1 cellular context compared by ENCODE assay signal in the genomic region with DNA sequence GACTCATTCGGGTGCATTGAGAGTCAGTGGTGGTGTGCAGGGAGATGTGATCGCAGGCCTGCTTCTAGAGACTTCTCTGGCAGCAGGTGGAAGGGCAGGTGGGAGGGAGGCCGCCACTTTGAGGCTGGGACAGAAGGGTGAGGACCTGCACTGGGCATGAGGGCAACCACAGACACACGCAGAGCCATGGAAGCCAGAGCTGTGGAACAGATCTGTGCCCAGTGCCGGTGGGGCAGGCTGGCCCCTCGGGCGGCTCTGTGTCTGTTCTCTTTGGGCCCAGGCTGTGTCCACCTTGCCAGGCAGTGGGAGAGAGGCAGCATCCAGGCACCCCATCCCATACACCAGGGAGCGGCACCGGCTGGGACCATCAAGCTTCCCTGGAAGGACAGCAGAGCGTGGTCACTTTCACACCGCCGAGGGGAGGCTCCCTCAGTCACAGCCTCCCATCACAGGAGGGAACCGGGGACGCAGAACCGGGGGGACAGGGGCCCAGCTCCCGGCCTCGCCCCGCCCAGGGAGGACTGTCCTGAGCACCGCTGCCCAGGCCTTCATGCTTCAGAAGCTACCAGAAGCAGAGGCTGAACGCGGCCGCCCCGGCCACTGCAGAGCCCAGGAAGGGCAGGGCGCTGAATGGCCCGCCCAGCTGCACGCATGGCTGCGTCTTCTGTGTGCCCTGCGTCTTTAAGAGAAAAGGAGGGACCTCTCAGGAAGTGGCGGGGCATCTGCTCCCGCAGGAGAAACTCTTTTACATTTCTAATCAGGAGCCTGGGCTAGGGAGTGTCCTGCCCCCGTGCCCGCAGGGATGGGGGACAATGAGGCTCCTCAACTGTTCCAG.
TF ChIP-seq lines count a peak whose summit lies in the region.

No MANE protein-coding gene starts in this region.

TF ChIP-seq in HepG2, 621 proteins besides CTCF, POLR2A, EP300 and RAD21:
- no peak for TF ChIP-seq DDIT3 (CRISPR knock-in tag; IDR thresholded peaks at IDR 0.05)
- no peak for TF ChIP-seq RNF2 (conservative IDR thresholded peaks at IDR 0.05; ENCODE audit: low read depth)
- TF ChIP-seq XBP1 (CRISPR knock-in tag; IDR thresholded peaks at IDR 0.05), result no peak
- TF ChIP-seq SRSF4 (IDR thresholded peaks at IDR 0.05; ENCODE audit: low read depth, low read length, poor library complexity, severe bottlenecking), result no peak
- TF ChIP-seq ATF7-NPFF (CRISPR knock-in tag; IDR thresholded peaks at IDR 0.05; ENCODE audit: low read depth), result no peak
